ENCODE assay signal across 28 cellular contexts in the genomic region with DNA sequence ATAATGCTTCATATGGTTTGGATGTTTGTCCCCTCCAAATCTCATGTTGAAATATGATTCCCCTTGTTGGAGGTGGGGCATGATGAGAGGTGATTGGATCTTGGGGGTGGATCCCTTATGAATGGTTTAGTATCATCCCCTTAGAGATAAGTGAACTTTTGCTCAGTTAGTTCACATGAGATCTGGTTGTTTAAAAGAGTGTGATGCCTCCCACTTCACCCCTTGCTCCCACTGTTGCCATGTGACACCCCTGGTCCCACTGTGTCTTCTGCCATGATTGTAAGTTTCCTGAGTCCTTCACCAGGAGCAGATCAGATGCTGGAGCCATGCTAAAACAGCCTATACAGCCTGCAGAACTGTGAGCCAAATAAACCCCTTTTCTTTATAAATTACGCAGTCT. TPM values are rescaled to one million over a fixed set of nuclear protein-coding genes. Genes with fewer than 3 reads are reported as not detected.
"Had no signal": no experiment of that assay in that cellular context is flagged by ENCODE, and none has a peak within 500 bp of the region (broad histone marks: within the 10 kb centered on the region; RNA-seq: fewer than 3 reads in every experiment).

No MANE protein-coding gene starts in this region.

- H3K4me3 ChIP-seq: PC-9, SJCRH30, SK-N-MC had no signal

- H3K9ac ChIP-seq: KMS-11 had no signal

- H3K4me2 ChIP-seq: KMS-11, PC-9 had no signal

- H3K27me3 ChIP-seq: SJCRH30 had no signal

- FAIRE-seq: RCC 7860 had no signal

- H3K9me3 ChIP-seq: SJCRH30 had no signal

- H3K36me3 ChIP-seq: SJCRH30 had no signal

- H3K27ac ChIP-seq: KMS-11, PC-9, RWPE1, SJCRH30, SK-N-MC had no signal

- H2AFZ ChIP-seq: PC-9 had no signal

- DNase-seq: Karpas-422, MM.1S, MV-4-11, NCI-H1092, NCI-H1105, NCI-H1417 treated with DMSO at 0.1 percent for 48 hours, NCI-H1436 treated with DMSO at 0.1 percent for 48 hours, NCI-H1694 treated with DMSO at 0.1 percent for 48 hours, NCI-H187 treated with DMSO at 0.1 percent for 48 hours, NCI-H2029, NCI-H2081, NCI-H2171 treated with DMSO at 0.1 percent for 48 hours, NCI-H2227 treated with DMSO at 0.1 percent for 48 hours, NCI-H345, NCI-H446, NCI-H510A treated with DMSO at 0.1 percent for 48 hours, NCI-H524 treated with DMSO at 0.1 percent for 48 hours, NCI-H526 treated with DMSO at 0.1 percent for 48 hours, NCI-H748 treated with DMSO at 0.1 percent for 48 hours, PC-9, SHP77, SIG-M5, SJCRH30, T-cell had no signal

RNA-seq across cellular contexts. Expression of a gene that starts 13.1 kb away (rescaled TPM):
- total RNA-seq: PC-9 had no signal
